29 cellular contexts compared by ENCODE assay signal in genomic region chr2:200385063-200385635, GRCh38.
"Had no signal": no experiment of that assay in that cellular context is flagged by ENCODE, and none has a peak within 500 bp of the region (broad histone marks: within the 10 kb centered on the region; RNA-seq: fewer than 3 reads in every experiment).

No MANE protein-coding gene starts in this region.

- H3K27ac ChIP-seq: ascending aorta, cardiac muscle cell, gastroesophageal sphincter, parathyroid adenoma, psoas muscle, suprapubic skin, tibial artery, WERI-Rb-1 had no signal

- H3K27me3 Mint-ChIP-seq: activated naive CD8-positive, alpha-beta T cell; brain; naive thymus-derived CD8-positive, alpha-beta T cell; T-helper 17 cell had no signal

- DNase-seq: activated CD4-positive, CD25-positive, alpha-beta regulatory T cell treated with anti-CD3 and anti-CD28 coated beads, Interleukin-2, amount 50 U/mL, for 72 hours; activated naive CD4-positive, alpha-beta T cell; activated T-cell treated with anti-CD3 and anti-CD28 coated beads for 4 hours; activated T-cell treated with anti-CD3 and anti-CD28 coated beads, Interleukin-2, amount 50 U/mL, for 72 hours; cortex of kidney; hippocampal formation; left cardiac atrium; mammary epithelial cell; midbrain; naive thymus-derived CD8-positive, alpha-beta T cell; occipital lobe; psoas muscle; stimulated activated CD4-positive, alpha-beta T cell treated with anti-CD3 and anti-CD28 coated beads, Interleukin-15, amount 100 ng/mL, for 24 hours; stimulated activated CD4-positive, alpha-beta T cell treated with anti-CD3 and anti-CD28 coated beads, Interleukin-2, amount 100 ng/mL, for 24 hours; stimulated activated naive CD4-positive, alpha-beta T cell; T-helper 17 cell; T1000; tibial artery; WERI-Rb-1 had no signal

- H3K9me3 Mint-ChIP-seq: activated T-cell treated with anti-CD3 and anti-CD28 coated beads, Interleukin-2, amount 50 U/mL, for 72 hours; brain; naive thymus-derived CD8-positive, alpha-beta T cell; neural crest cell had no signal

- H3K9me3 ChIP-seq: ascending aorta, gastroesophageal sphincter, psoas muscle, suprapubic skin, tibial artery had no signal

- H3K4me3 ChIP-seq: ascending aorta, cardiac muscle cell, gastroesophageal sphincter, psoas muscle, suprapubic skin, tibial artery had no signal

- H3K27ac Mint-ChIP-seq: activated naive CD8-positive, alpha-beta T cell; activated T-cell treated with anti-CD3 and anti-CD28 coated beads, Interleukin-2, amount 50 U/mL, for 72 hours; T-helper 17 cell had no signal

- H2AFZ ChIP-seq: parathyroid adenoma had no signal

- FAIRE-seq: endothelial cell of umbilical vein, keratinocyte had no signal

- ATAC-seq: activated T-cell treated with anti-CD3 and anti-CD28 coated beads, Interleukin-2, amount 50 U/mL, for 72 hours; gastroesophageal sphincter; left cardiac atrium; naive thymus-derived CD8-positive, alpha-beta T cell; psoas muscle; T-helper 17 cell had no signal

- H3K4me3 Mint-ChIP-seq: activated naive CD8-positive, alpha-beta T cell; activated T-cell treated with anti-CD3 and anti-CD28 coated beads, Interleukin-2, amount 50 U/mL, for 72 hours; brain; neural crest cell; T-helper 17 cell had no signal

- H3K9ac ChIP-seq: parathyroid adenoma had no signal

- H3K27me3 ChIP-seq: ascending aorta, cardiac muscle cell, gastroesophageal sphincter, suprapubic skin, tibial artery had no signal
